Comparison of ENCODE assay signal across 8 cellular contexts in the genomic region with DNA sequence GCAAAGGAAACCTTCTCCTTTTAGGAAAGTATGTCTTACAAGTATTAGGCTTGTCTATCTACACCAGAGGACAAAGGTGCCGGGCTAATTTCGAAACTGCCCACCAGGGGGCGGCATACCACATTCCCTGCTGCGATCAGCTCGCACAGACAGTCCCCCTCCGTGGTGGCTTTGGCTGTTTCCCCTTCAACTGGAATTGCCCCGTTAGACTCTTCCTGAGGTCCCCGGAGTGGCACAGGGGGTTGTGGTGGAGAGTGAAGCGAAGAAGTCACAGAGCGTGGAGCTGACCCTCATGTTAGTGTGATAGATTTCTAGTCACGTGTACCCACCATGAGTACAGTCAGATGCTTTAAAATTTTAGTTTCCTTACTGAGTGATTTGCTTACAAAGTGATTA. TPM values are rescaled to one million over a fixed set of nuclear protein-coding genes. Genes with fewer than 3 reads are reported as not detected.
DNase-seq lines count a peak whose midpoint lies in the region; ATAC-seq and TF ChIP-seq lines count a peak whose summit lies in the region.

No MANE protein-coding gene starts in this region.

- DNase-seq in COR-L47 (lab: John Stamatoyannopoulos, UW) (peak; percentile 46), HT-29 (ENCODE audit: low spot score) (peak; percentile 88), NOMO-1 treated with DMSO at 0.1 percent for 48 hours (lab: John Stamatoyannopoulos, UW; ENCODE audit: unreplicated experiment) (peak; percentile 66), epithelial cell of esophagus (ENCODE audit: low read depth) (peak; percentile 76)
- DNase-seq in activated CD8-positive, alpha-beta memory T cell treated with anti-CD3 and anti-CD28 coated beads, Interleukin-2, amount 50 U/mL, for 4 hours: peak; percentile 94
- peak; percentile 83 to 86 for DNase-seq in stimulated activated CD8-positive, alpha-beta memory T cell treated with anti-CD3 and anti-CD28 coated beads, Interleukin-4, amount 100 ng/mL, for 1 hour (ENCODE audit: low read depth in 2 of 2, low spot score in 1 of 2)

- H3K4me1 ChIP-seq in mononuclear cell (ENCODE audit: insufficient read depth, low read length): peaks cover 20% of the 10 kb centered on the region

- peak overlapping the region; percentile 39 for H3K4me3 ChIP-seq in epithelial cell of esophagus (ENCODE audit: low read length)
- peak overlapping the region; percentile 43 for H3K4me3 ChIP-seq in mononuclear cell (ENCODE audit: low read length)

- peak; percentile 90 for TF ChIP-seq CTCF in epithelial cell of esophagus (IDR thresholded peaks at IDR 0.05; ENCODE audit: insufficient read depth, low read depth, low read length, missing control alignments)

- no peaks in the 10 kb centered on the region for H3K27me3 ChIP-seq in mononuclear cell (ENCODE audit: insufficient read depth, low read length)

- no peaks in the 10 kb centered on the region for H3K9me3 ChIP-seq in mononuclear cell (ENCODE audit: low read depth, low read length)

- peak; percentile 42 for ATAC-seq in GM21360 (IDR thresholded peaks at IDR 0.05; ENCODE audit: unreplicated experiment)

RNA-seq across cellular contexts. Expression of a gene that starts 17.5 kb away (rescaled TPM):
- 99.1 and 131 TPM in 2 replicates for total RNA-seq in HT-29 (2014; rRNA removed; shearing (Covaris generic))
- 17.0 TPM for total RNA-seq in mononuclear cell

RNA-seq across cellular contexts. Expression of a gene that starts 20.3 kb away (rescaled TPM):
- total RNA-seq in HT-29 (2014; rRNA removed; shearing (Covaris generic)): 13.2 and 24.6 TPM in 2 replicates
- 129 TPM for total RNA-seq in mononuclear cell

RNA-seq across cellular contexts. Expression of a gene that starts 39.3 kb away (rescaled TPM):
- total RNA-seq in HT-29 (2014; rRNA removed; shearing (Covaris generic)): 0.91 and 1.2 TPM in 2 replicates
- 0.10 TPM for total RNA-seq in mononuclear cell

Comparison
In these comparisons a context has a peak if more than half of its experiments do, and no peak if none do; other contexts are left out.
1. Peak in every context shown above with its lines: DNase-seq, ATAC-seq and H3K4me3 ChIP-seq.